8 cellular contexts compared by ENCODE assay signal in the genomic region with DNA sequence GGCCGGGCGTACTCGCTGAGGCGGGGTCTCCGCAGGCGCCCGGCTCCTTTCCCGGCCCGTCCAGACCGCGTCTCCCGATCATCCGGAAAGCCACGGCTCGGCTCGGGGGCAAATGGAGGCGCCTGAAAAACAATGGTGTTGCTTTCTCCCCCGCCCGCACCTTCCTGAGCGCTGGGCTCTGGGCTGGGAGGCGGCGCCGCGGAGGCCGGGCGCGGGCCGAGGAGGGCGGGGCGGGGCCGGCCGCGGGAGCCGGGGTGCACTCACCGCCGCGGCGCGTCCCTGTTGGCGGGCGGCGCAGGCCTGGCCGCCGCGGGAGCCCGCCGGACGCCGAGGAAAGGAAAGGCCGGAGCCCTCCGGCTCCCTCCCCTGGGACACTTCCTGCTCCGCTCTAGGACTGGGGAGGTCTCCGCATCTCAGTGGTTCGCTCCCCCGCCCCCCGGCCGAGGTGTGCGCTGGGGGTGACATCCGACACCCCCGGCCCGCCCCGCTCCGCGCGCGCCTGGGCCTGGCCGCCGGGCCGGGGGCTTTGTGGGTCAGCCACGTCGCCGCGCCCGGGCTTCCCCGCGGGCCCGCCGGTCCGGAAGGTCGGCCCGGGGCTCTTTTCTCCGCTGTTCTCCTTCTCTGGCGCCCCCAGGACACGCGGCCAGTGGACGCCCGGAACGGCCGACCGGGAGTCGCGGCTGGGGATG. TPM values are rescaled to one million over a fixed set of nuclear protein-coding genes. Genes with fewer than 3 reads are reported as not detected.
DNase-seq lines count a peak whose midpoint lies in the region; ATAC-seq, FAIRE-seq and TF ChIP-seq lines count a peak whose summit lies in the region.

A gene (minus strand): TSS at position 342 of the 689 bp plus-strand sequence. CDS start 2,289 bp downstream, outside the sequence.

- H3K4me3 Mint-ChIP-seq in stimulated activated effector memory CD8-positive, alpha-beta T cell treated with anti-CD3 and anti-CD28 coated beads, Interleukin-12 subunit alpha, Interleukin-12 subunit beta, amount 100 ng/mL, for 72 hours, result peak within 1 kb of the TSS; percentile 85

- FAIRE-seq in D721Med (lab: Jason Lieb, UNC), result no peak

- H3K9ac ChIP-seq in NT2/D1 (ENCODE audit: insufficient read length, low read depth) (peak within 1 kb of the TSS; percentile 97), mucosa of stomach (ENCODE audit: low read length) (peak within 1 kb of the TSS; percentile 86)

- H3K9me3 ChIP-seq in NT2/D1 (ENCODE audit: insufficient read depth, low read length) (no peaks in the 10 kb centered on the region), esophagus (ENCODE audit: control insufficient read depth in 2 of 2, insufficient read depth in 1 of 2, low read depth in 1 of 2, low read length in 1 of 2) (no peaks in the 10 kb centered on the region), mucosa of stomach (ENCODE audit: control insufficient read depth, low read length) (no peaks in the 10 kb centered on the region)

- peaks cover 34% of the 10 kb centered on the region for H3K4me1 Mint-ChIP-seq in stimulated activated effector memory CD8-positive, alpha-beta T cell treated with anti-CD3 and anti-CD28 coated beads, Interleukin-12 subunit alpha, Interleukin-12 subunit beta, amount 100 ng/mL, for 72 hours

- peak within 1 kb of the TSS; percentile 89 for H3K4me3 ChIP-seq in NT2/D1 (ENCODE audit: insufficient read length, low read depth)
- peak within 1 kb of the TSS; percentile 86 to 90 for H3K4me3 ChIP-seq in esophagus (ENCODE audit: low read depth in 1 of 2, low read length in 2 of 2)
- H3K4me3 ChIP-seq in mucosa of stomach (ENCODE audit: low read length), result peak within 1 kb of the TSS; percentile 27

- H3K27me3 ChIP-seq in NT2/D1 (ENCODE audit: insufficient read depth, insufficient read length), result no peaks in the 10 kb centered on the region
- H3K27me3 ChIP-seq in esophagus (ENCODE audit: control insufficient read depth in 1 of 2, insufficient read depth in 2 of 2, low read length in 2 of 2), result no peaks in the 10 kb centered on the region
- H3K27me3 ChIP-seq in mucosa of stomach (ENCODE audit: control insufficient read depth, insufficient read depth, low read length), result no peaks in the 10 kb centered on the region

- H3K27ac Mint-ChIP-seq in stimulated activated effector memory CD8-positive, alpha-beta T cell treated with anti-CD3 and anti-CD28 coated beads, Interleukin-12 subunit alpha, Interleukin-12 subunit beta, amount 100 ng/mL, for 72 hours, result peak within 1 kb of the TSS; percentile 91

- H3K36me3 ChIP-seq in NT2/D1 (ENCODE audit: insufficient read depth, insufficient read length, low read length) (peaks cover 72% of the 10 kb centered on the region), esophagus (ENCODE audit: control insufficient read depth in 2 of 2, insufficient read depth in 2 of 2, low read length in 1 of 2) (peaks cover 2 to 3% of the 10 kb centered on the region in 2 donors), mucosa of stomach (ENCODE audit: control insufficient read depth, insufficient read depth, low read length) (no peaks in the 10 kb centered on the region)

- ATAC-seq in GM21390 (IDR thresholded peaks at IDR 0.05; ENCODE audit: unreplicated experiment), result peak; percentile 58
- peak; percentile 84 for ATAC-seq in stimulated activated effector memory CD8-positive, alpha-beta T cell treated with anti-CD3 and anti-CD28 coated beads, Interleukin-12 subunit alpha, Interleukin-12 subunit beta, amount 100 ng/mL, for 72 hours

- DNase-seq in D721Med (ENCODE audit: insufficient read length, low spot score) (peak; percentile 91), HUDEP-2 (lab: John Stamatoyannopoulos, UW; ENCODE audit: unreplicated experiment in 76 of 76) (peak in 64 of 76 experiments; percentile 7 to 78 (median 46)), NT2/D1 (ENCODE audit: low read depth, low spot score) (peak; percentile 91)
- peak; percentile 72 for DNase-seq in activated T-cell treated with anti-CD3 and anti-CD28 coated beads, Interleukin-2, amount 50 U/mL, for 1 hour
- DNase-seq in stimulated activated effector memory CD8-positive, alpha-beta T cell treated with anti-CD3 and anti-CD28 coated beads, Interleukin-12 subunit alpha, Interleukin-12 subunit beta, amount 100 ng/mL, for 72 hours (ENCODE audit: low spot score in 2 of 2), result peak; percentile 42 to 82

- no peaks in the 10 kb centered on the region for H3K9me3 Mint-ChIP-seq in stimulated activated effector memory CD8-positive, alpha-beta T cell treated with anti-CD3 and anti-CD28 coated beads, Interleukin-12 subunit alpha, Interleukin-12 subunit beta, amount 100 ng/mL, for 72 hours

- no peak for TF ChIP-seq CTCF in D721Med (IDR thresholded peaks at IDR 0.05; ENCODE audit: insufficient read depth, missing control alignments)

- no peaks in the 10 kb centered on the region for H3K36me3 Mint-ChIP-seq in stimulated activated effector memory CD8-positive, alpha-beta T cell treated with anti-CD3 and anti-CD28 coated beads, Interleukin-12 subunit alpha, Interleukin-12 subunit beta, amount 100 ng/mL, for 72 hours

- 0 to 1% methylated on average over 62 to 92 of the region's 92 CpGs for WGBS in esophagus, 2 donors

- H3K4me1 ChIP-seq in NT2/D1 (ENCODE audit: insufficient read depth, insufficient read length) (peaks cover 35% of the 10 kb centered on the region), esophagus (ENCODE audit: control insufficient read depth in 2 of 2, insufficient read depth in 2 of 2, low read length in 1 of 2) (peaks cover 0 to 15% of the 10 kb centered on the region in 2 donors), mucosa of stomach (ENCODE audit: control insufficient read depth, insufficient read depth, low read length) (peaks cover 23% of the 10 kb centered on the region)

- peak within 1 kb of the TSS; percentile 82 to 88 for H3K27ac ChIP-seq in esophagus (ENCODE audit: low read depth in 2 of 2, low read length in 1 of 2)

RNA-seq across cellular contexts. Expression of the gene that starts here (rescaled TPM):
- 1 to 10 TPM; 3.7 to 3.8 TPM for polyA plus RNA-seq in esophagus

Comparison
In these comparisons a context has a peak if more than half of its experiments do, and no peak if none do; other contexts are left out.
1. Peak in every context shown above with its lines: DNase-seq, ATAC-seq, H3K4me3 ChIP-seq and H3K27ac ChIP-seq.
2. H3K4me3 ChIP-seq: peak in every context shown above with its lines; median percentile 89 in NT2/D1; 88 in esophagus; 27 in mucosa of stomach.